ENCODE assay signal across 22 cellular contexts in genomic region chr5:16668194-16668593, GRCh38. TPM values are rescaled to one million over a fixed set of nuclear protein-coding genes. Genes with fewer than 3 reads are reported as not detected.
A peak's percentile ranks its signal among the peaks of the same experiment; 100 is the strongest.
DNase-seq lines count a peak whose midpoint lies in the region; ATAC-seq and TF ChIP-seq lines count a peak whose summit lies in the region.
"Had no signal": no experiment of that assay in that cellular context is flagged by ENCODE, and none has a peak within 500 bp of the region (broad histone marks: within the 10 kb centered on the region; RNA-seq: fewer than 3 reads in every experiment).

No MANE protein-coding gene starts in this region.

- no peaks in the 10 kb centered on the region for H3K9me2 ChIP-seq in GM23338 (ENCODE audit: insufficient read depth)

- no peaks in the 10 kb centered on the region for H3K9me3 ChIP-seq in endodermal cell (ENCODE audit: control insufficient read depth, low read length)
- no peaks in the 10 kb centered on the region for H3K9me3 ChIP-seq in tibial nerve
- H3K9me3 ChIP-seq in body of pancreas: no peaks in the 10 kb centered on the region
- H3K9me3 ChIP-seq: A549; BE2C; BLaER1 treated with 17β-estradiol and CSF1 and Interleukin-3, amounts not matched to agents 10 nM and 100 nM had no signal

- DNase-seq in GM23338 (ENCODE audit: low spot score) (no peak), HFFc6 (no peak), endodermal cell (no peak), nephron progenitor cell (no peak), tibial nerve (ENCODE audit: low spot score in 2 of 2) (no peak), body of pancreas (no peak)
- DNase-seq in activated CD4-positive, alpha-beta memory T cell treated with anti-CD3 and anti-CD28 coated beads for 36 hours: no peak
- DNase-seq: 8988T; ACHN; AML-193; BE2C; CD4-positive, alpha-beta T cell; CD8-positive, alpha-beta memory T cell; DMS 273 treated with DMSO at 0.1 percent for 48 hours; EL; GDM1; GOT3; HCEC 1CT had no signal

- H3K4me3 ChIP-seq in GM23338: no peak overlapping the region
- H3K4me3 ChIP-seq in endodermal cell (ENCODE audit: low read length): no peak overlapping the region
- no peak overlapping the region for H3K4me3 ChIP-seq in tibial nerve
- H3K4me3 ChIP-seq in body of pancreas: no peak overlapping the region
- H3K4me3 ChIP-seq: A549; BLaER1 treated with 17β-estradiol and CSF1 and Interleukin-3, amounts not matched to agents 10 nM and 100 nM; GM12878 had no signal

- ATAC-seq in GM23338: no peak
- ATAC-seq in body of pancreas: no peak
- ATAC-seq: A549, GM12878 had no signal

- H3K27ac Mint-ChIP-seq in GM23338: 0 out of 2 replicates have a peak overlapping the region, but pooled peaks have one; percentile 31
- H3K27ac Mint-ChIP-seq in HFFc6: peak overlapping the region; percentile 43
- H3K27ac Mint-ChIP-seq in endodermal cell: peak overlapping the region; percentile 69
- peak overlapping the region; percentile 23 for H3K27ac Mint-ChIP-seq in nephron progenitor cell
- no peak overlapping the region for H3K27ac Mint-ChIP-seq in activated CD4-positive, alpha-beta memory T cell treated with anti-CD3 and anti-CD28 coated beads for 36 hours
- H3K27ac Mint-ChIP-seq: CD4-positive, alpha-beta T cell had no signal

- H3K9ac ChIP-seq in endodermal cell (ENCODE audit: extremely low read depth, low read length, poor library complexity, severe bottlenecking): no peak overlapping the region
- H3K9ac ChIP-seq: BLaER1 treated with 17β-estradiol and CSF1 and Interleukin-3, amounts not matched to agents 10 nM and 100 nM had no signal

- H3K4me1 ChIP-seq in GM23338 (ENCODE audit: insufficient read depth): no peaks in the 10 kb centered on the region
- H3K4me1 ChIP-seq in endodermal cell (ENCODE audit: control insufficient read depth, insufficient read depth, low read length): no peaks in the 10 kb centered on the region
- peaks cover 0 to 12% (median 0%) of the 10 kb centered on the region in 4 donors for H3K4me1 ChIP-seq in tibial nerve
- peaks cover 60% of the 10 kb centered on the region for H3K4me1 ChIP-seq in body of pancreas
- H3K4me1 ChIP-seq: A549 had no signal

- H3K27ac ChIP-seq in GM23338 (ENCODE audit: low read depth): no peak overlapping the region
- no peak overlapping the region for H3K27ac ChIP-seq in endodermal cell (ENCODE audit: low read depth, low read length)
- no peak overlapping the region for H3K27ac ChIP-seq in tibial nerve
- no peak overlapping the region for H3K27ac ChIP-seq in body of pancreas
- H3K27ac ChIP-seq: A549; BLaER1 treated with 17β-estradiol and CSF1 and Interleukin-3, amounts not matched to agents 10 nM and 100 nM had no signal

- no peaks in the 10 kb centered on the region for H3K4me1 Mint-ChIP-seq in GM23338
- H3K4me1 Mint-ChIP-seq in HFFc6 (ENCODE audit: low read depth): peaks cover 11% of the 10 kb centered on the region
- H3K4me1 Mint-ChIP-seq in endodermal cell: no peaks in the 10 kb centered on the region
- peaks cover 34% of the 10 kb centered on the region for H3K4me1 Mint-ChIP-seq in nephron progenitor cell
- peaks cover 6% of the 10 kb centered on the region for H3K4me1 Mint-ChIP-seq in activated CD4-positive, alpha-beta memory T cell treated with anti-CD3 and anti-CD28 coated beads for 36 hours (ENCODE audit: low read depth)
- H3K4me1 Mint-ChIP-seq: CD14-positive monocyte had no signal

- H3K27me3 Mint-ChIP-seq in GM23338 (ENCODE audit: insufficient read depth, low read depth, poor library complexity) (peaks cover 7% of the 10 kb centered on the region), HFFc6 (ENCODE audit: insufficient read depth) (peaks cover 15% of the 10 kb centered on the region), endodermal cell (ENCODE audit: insufficient read depth) (no peaks in the 10 kb centered on the region), nephron progenitor cell (ENCODE audit: low read depth, poor library complexity) (peaks cover 3% of the 10 kb centered on the region)
- no peaks in the 10 kb centered on the region for H3K27me3 Mint-ChIP-seq in activated CD4-positive, alpha-beta memory T cell treated with anti-CD3 and anti-CD28 coated beads for 36 hours
- H3K27me3 Mint-ChIP-seq: CD4-positive, alpha-beta T cell had no signal

- TF ChIP-seq POLR2A in tibial nerve (IDR thresholded peaks at IDR 0.05) (no peak), body of pancreas (IDR thresholded peaks at IDR 0.05) (no peak)

- H3K27me3 ChIP-seq in GM23338 (ENCODE audit: insufficient read depth) (no peaks in the 10 kb centered on the region), endodermal cell (ENCODE audit: control insufficient read depth, insufficient read depth, low read length, poor library complexity, severe bottlenecking) (no peaks in the 10 kb centered on the region), tibial nerve (no peaks in the 10 kb centered on the region), body of pancreas (no peaks in the 10 kb centered on the region)
- H3K27me3 ChIP-seq: BE2C; BLaER1 treated with 17β-estradiol and CSF1 and Interleukin-3, amounts not matched to agents 10 nM and 100 nM had no signal

- H3K9me3 Mint-ChIP-seq in GM23338 (peaks cover 2% of the 10 kb centered on the region; the same call in 2 of the 3 replicates), HFFc6 (no peaks in the 10 kb centered on the region; the same call in 1 of the 2 replicates), endodermal cell (no peaks in the 10 kb centered on the region), nephron progenitor cell (no peaks in the 10 kb centered on the region)
- H3K9me3 Mint-ChIP-seq in activated CD4-positive, alpha-beta memory T cell treated with anti-CD3 and anti-CD28 coated beads for 36 hours: no peaks in the 10 kb centered on the region
- H3K9me3 Mint-ChIP-seq: CD4-positive, alpha-beta T cell; CD8-positive, alpha-beta memory T cell had no signal

- WGBS in endodermal cell (ENCODE audit: insufficient coverage in 1 of 2, insufficient read length in 1 of 2), 2 experiments: 93 to 95% methylated on average over 9 to 11 of the region's 11 CpGs
- WGBS in tibial nerve, 2 donors: 95% methylated on average over 11 of the region's 11 CpGs
- 94 to 95% methylated on average over 11 of the region's 11 CpGs for whole genome bisulfite sequencing in body of pancreas, 2 donors

- peaks cover 93% of the 10 kb centered on the region for H3K36me3 Mint-ChIP-seq in GM23338 (ENCODE audit: low read depth)
- peaks cover 46% of the 10 kb centered on the region for H3K36me3 Mint-ChIP-seq in HFFc6 (ENCODE audit: low read depth)
- H3K36me3 Mint-ChIP-seq in endodermal cell (ENCODE audit: low read depth): peaks cover 86% of the 10 kb centered on the region
- H3K36me3 Mint-ChIP-seq in nephron progenitor cell (ENCODE audit: low read depth): peaks cover 83% of the 10 kb centered on the region
- H3K36me3 Mint-ChIP-seq in activated CD4-positive, alpha-beta memory T cell treated with anti-CD3 and anti-CD28 coated beads for 36 hours: no peaks in the 10 kb centered on the region
- H3K36me3 Mint-ChIP-seq: CD8-positive, alpha-beta memory T cell had no signal

- 0 out of 2 replicates have a peak, but pooled peaks cover 3% of the 10 kb centered on the region for H3K79me2 ChIP-seq in GM23338 (replicated peaks; ENCODE audit: insufficient read depth)

- peaks cover 7% of the 10 kb centered on the region; the same call in 1 of the 2 replicates for H4K20me1 ChIP-seq in GM23338 (replicated peaks; ENCODE audit: insufficient read depth)
- H4K20me1 ChIP-seq: BLaER1 treated with 17β-estradiol and CSF1 and Interleukin-3, amounts not matched to agents 10 nM and 100 nM had no signal

- H3F3A ChIP-seq in GM23338 (replicated peaks; ENCODE audit: low read depth): peaks cover 24% of the 10 kb centered on the region

- no peak for TF ChIP-seq EP300 in tibial nerve (IDR thresholded peaks at IDR 0.05)

- H3K4me2 ChIP-seq in GM23338: no peak overlapping the region
- H3K4me2 ChIP-seq: A549 had no signal

- H3K36me3 ChIP-seq in GM23338 (ENCODE audit: insufficient read depth) (peaks cover 73% of the 10 kb centered on the region), endodermal cell (ENCODE audit: control insufficient read depth, insufficient read depth, low read length) (peaks cover 98% of the 10 kb centered on the region), tibial nerve (peaks cover 0 to 44% (median 0%) of the 10 kb centered on the region in 3 donors), body of pancreas (replicated peaks in 1 of 2; ENCODE audit: insufficient read depth in 1 of 2, low read depth in 2 of 2) (peaks cover 0 to 7% of the 10 kb centered on the region in 2 donors)
- H3K36me3 ChIP-seq: BE2C; BLaER1 treated with 17β-estradiol and CSF1 and Interleukin-3, amounts not matched to agents 10 nM and 100 nM had no signal

- H3K4me3 Mint-ChIP-seq in GM23338: no peak overlapping the region
- no peak overlapping the region for H3K4me3 Mint-ChIP-seq in HFFc6
- no peak overlapping the region for H3K4me3 Mint-ChIP-seq in endodermal cell
- H3K4me3 Mint-ChIP-seq in nephron progenitor cell: no peak overlapping the region
- no peak overlapping the region for H3K4me3 Mint-ChIP-seq in activated CD4-positive, alpha-beta memory T cell treated with anti-CD3 and anti-CD28 coated beads for 36 hours
- H3K4me3 Mint-ChIP-seq: CD14-positive monocyte; CD4-positive, alpha-beta T cell; CD8-positive, alpha-beta memory T cell had no signal

- CTCF ChIA-PET in activated CD4-positive, alpha-beta memory T cell treated with anti-CD3 and anti-CD28 coated beads for 36 hours (lab: Charles Lee): no interaction called here

- no peak overlapping the region for H2AFZ ChIP-seq in GM23338

- TF ChIP-seq CTCF in GM23338 (conservative IDR thresholded peaks at IDR 0.05; ENCODE audit: low read depth in 2 of 2) (no peak), HFFc6 (IDR thresholded peaks at IDR 0.05) (no peak), endodermal cell (conservative IDR thresholded peaks at IDR 0.05) (no peak), nephron progenitor cell (IDR thresholded peaks at IDR 0.05) (no peak), tibial nerve (IDR thresholded peaks at IDR 0.05) (no peak), body of pancreas (IDR thresholded peaks at IDR 0.05) (no peak)

- intact Hi-C loops in body of pancreas (cut with DNase I): loop anchor here (10.0 kb wide), 1 partner anchor 173 kb away; no protein-coding TSS in a partner anchor
- intact Hi-C loops in activated CD4-positive, alpha-beta memory T cell treated with anti-CD3 and anti-CD28 coated beads for 36 hours (cut with micrococcal nuclease): no loop called here

- POLR2A ChIA-PET in activated CD4-positive, alpha-beta memory T cell treated with anti-CD3 and anti-CD28 coated beads for 36 hours (lab: Charles Lee): no interaction called here

TF ChIP-seq in GM23338, 12 proteins besides CTCF, POLR2A, EP300 and RAD21 (continues in another document):
- TF ChIP-seq CREB1 (CRISPR knock-in tag; IDR thresholded peaks at IDR 0.05; ENCODE audit: low read depth): no peak

RNA-seq across cellular contexts. Expression of gene RETREG1, which starts 51.4 kb away (rescaled TPM):
- 2.2 and 2.3 TPM in 2 replicates for total RNA-seq in GM23338 (2014; rRNA removed; shearing (Covaris generic))
- 3.6 and 3.8 TPM in 2 replicates for polyA plus RNA-seq in GM23338 (2016; fragmentation: Nextera tagmentation; extraction: Ambion mirVana)
- under 1 TPM in 2 of 6 experiments, not detected in 4; 0.09 to 0.14 TPM for total RNA-seq in HFFc6 (2021; fragmentation: NEBNext Ultra II Directional; extraction: Animal tissue kit (Norgen Biotek cat#: 25700))
- total RNA-seq in endodermal cell (1 to 10 TPM; 4.1 to 4.3 TPM), tibial nerve (10 to 100 TPM; 57.5 to 90.9 (median 77.0) TPM), body of pancreas (10 to 100 TPM; 11.9 to 16.8 TPM)
- 1.4 TPM for polyA plus RNA-seq in endodermal cell (2013, experiment 1 of 2)
- polyA plus RNA-seq in endodermal cell (2013, experiment 2 of 2): 1.2 TPM
- total RNA-seq in activated CD4-positive, alpha-beta memory T cell treated with anti-CD3 and anti-CD28 coated beads for 36 hours: 10 to 100 TPM in 1 of 2 experiments, 1 to 10 TPM in 1; 8.1 to 10.1 TPM
